20 cellular contexts compared by ENCODE assay signal in genomic region chr5:83388608-83389007, GRCh38.
"Had no signal": no experiment of that assay in that cellular context is flagged by ENCODE, and none has a peak within 500 bp of the region (broad histone marks: within the 10 kb centered on the region; RNA-seq: fewer than 3 reads in every experiment).

No MANE protein-coding gene starts in this region.

- H3K36me3 ChIP-seq: breast epithelium, heart left ventricle, neutrophil, tibial nerve, vagina had no signal

- H3K27ac ChIP-seq: breast epithelium, foreskin keratinocyte, heart left ventricle, neutrophil, tibial nerve, vagina had no signal

- H3K9me3 ChIP-seq: breast epithelium, neutrophil, vagina had no signal

- ATAC-seq: activated CD8-positive, alpha-beta T cell treated with anti-CD3 and anti-CD28 coated beads, Interleukin-2, amount 10 ng/mL, durations not matched to agents 7 days and 5 days; activated naive CD4-positive, alpha-beta T cell treated with anti-CD3 and anti-CD28 coated beads, Interleukin-2, amount 50 U/mL, for 72 hours; foreskin keratinocyte; heart left ventricle; natural killer cell; stimulated activated naive B cell treated with anti-CD40 and anti-IgM and Interleukin-4, amounts not matched to agents 10 μg/mL and 1 μg/mL and 100 μg/mL, for 72 hours had no signal

- H3K4me1 ChIP-seq: breast epithelium, foreskin keratinocyte, heart left ventricle, tibial nerve, vagina had no signal

- H3K27me3 ChIP-seq: breast epithelium, foreskin keratinocyte, heart left ventricle, tibial nerve, vagina had no signal

- DNase-seq: activated CD4-positive, alpha-beta T cell treated with anti-CD3 and anti-CD28 coated beads, Interleukin-2, amount 10 ng/mL, durations not matched to agents 24 days and 14 days; activated CD4-positive, CD25-positive, alpha-beta regulatory T cell; activated CD8-positive, alpha-beta memory T cell treated with anti-CD3 and anti-CD28 coated beads, Interleukin-2, amount 50 U/mL, for 4 hours; activated CD8-positive, alpha-beta T cell treated with anti-CD3 and anti-CD28 coated beads, Interleukin-2, amount 10 ng/mL, durations not matched to agents 7 days and 5 days; activated gamma-delta T cell; activated T-cell treated with anti-CD3 and anti-CD28 coated beads, Interleukin-2, amount 50 U/mL, for 48 hours; amniotic stem cell; cerebellar nuclear complex; dermis blood vessel endothelial cell; erythroblast; foreskin keratinocyte; heart left ventricle; natural killer cell; stimulated activated CD4-positive, alpha-beta T cell treated with anti-CD3 and anti-CD28 coated beads, Interleukin-2, amount 100 ng/mL, for 48 hours; stimulated activated naive B cell treated with anti-CD40 and anti-IgM and Interleukin-4, amounts not matched to agents 10 μg/mL and 1 μg/mL and 100 μg/mL, for 72 hours had no signal

- H3K4me3 ChIP-seq: breast epithelium, heart left ventricle, tibial nerve, vagina had no signal
